ENCODE assay signal across 8 cellular contexts in genomic region chr2:200864206-200864976, GRCh38. TPM values are rescaled to one million over a fixed set of nuclear protein-coding genes. Genes with fewer than 3 reads are reported as not detected.
A peak's percentile ranks its signal among the peaks of the same experiment; 100 is the strongest.
DNase-seq lines count a peak whose midpoint lies in the region; ATAC-seq, FAIRE-seq and TF ChIP-seq lines count a peak whose summit lies in the region.

CLK1 (minus strand) TSS chr2:200864658; CDS start chr2:200861862, 2,796 bp downstream.

- H3K4me3 Mint-ChIP-seq in activated naive CD4-positive, alpha-beta T cell treated with anti-CD3 and anti-CD28 coated beads for 36 hours = peak within 1 kb of the TSS; percentile 98

- peak within 1 kb of the TSS; percentile 100 for H3K27ac Mint-ChIP-seq in activated naive CD4-positive, alpha-beta T cell treated with anti-CD3 and anti-CD28 coated beads for 36 hours

- TF ChIP-seq CTCF in GM06990 (IDR thresholded peaks at IDR 0.05; ENCODE audit: insufficient read depth, low read length, poor library complexity, severe bottlenecking) (no peak), NB4 (IDR thresholded peaks at IDR 0.05; ENCODE audit: low read depth, low read length) (no peak), neutrophil (IDR thresholded peaks at IDR 0.05) (no peak), subcutaneous adipose tissue (IDR thresholded peaks at IDR 0.05; ENCODE audit: low read depth) (no peak)

- peaks cover 43% of the 10 kb centered on the region for H3K36me3 Mint-ChIP-seq in activated naive CD4-positive, alpha-beta T cell treated with anti-CD3 and anti-CD28 coated beads for 36 hours (ENCODE audit: low read depth)

- peak within 1 kb of the TSS; percentile 99 for H3K27ac ChIP-seq in neutrophil

- H3K4me3 ChIP-seq in GM06990 (replicated peaks; ENCODE audit: low read depth, low read length) (peak within 1 kb of the TSS; percentile 100), NB4 (ENCODE audit: low read depth, low read length) (peak within 1 kb of the TSS; percentile 84), neutrophil (ENCODE audit: low read depth in 1 of 2, low read length in 1 of 2) (peak within 1 kb of the TSS; percentile 87 to 92)

- no peaks in the 10 kb centered on the region for H3K27me3 Mint-ChIP-seq in activated naive CD4-positive, alpha-beta T cell treated with anti-CD3 and anti-CD28 coated beads for 36 hours (ENCODE audit: low read depth)

- peaks cover 57 to 63% of the 10 kb centered on the region in 2 experiments for H3K4me1 ChIP-seq in neutrophil (ENCODE audit: control insufficient read depth in 1 of 2, insufficient read depth in 1 of 2, low read depth in 1 of 2, low read length in 1 of 2)

- FAIRE-seq in frontal cortex (lab: Jason Lieb, UNC) = no peak

- CTCF ChIA-PET in activated naive CD4-positive, alpha-beta T cell treated with anti-CD3 and anti-CD28 coated beads for 36 hours (lab: Charles Lee) = interaction anchor here (0.8 to 1.8 kb wide), 7 partner anchors 9 to 343 kb away, joined by 3 to 7 read pairs (median 3); partner anchors contain the start of genes NIF3L1 and PPIL3

- peak; percentile 98 for TF ChIP-seq POLR2A in NB4 (IDR thresholded peaks at IDR 0.05; ENCODE audit: extremely low read depth, insufficient read length)

- H3K27me3 ChIP-seq in GM06990 (replicated peaks; ENCODE audit: control insufficient read depth, insufficient read depth, low read length) (no peaks in the 10 kb centered on the region), neutrophil (no peaks in the 10 kb centered on the region)

- DNase-seq in GM06990 (ENCODE audit: extremely low read depth, insufficient read length) (peak; percentile 97), NB4 (ENCODE audit: low read depth) (peak; percentile 96), SK-N-DZ (ENCODE audit: low spot score) (peak; percentile 91), frontal cortex (ENCODE audit: low spot score in 2 of 2) (peak; percentile 93)
- peak; percentile 98 for DNase-seq in activated naive CD4-positive, alpha-beta T cell treated with anti-CD3 and anti-CD28 coated beads for 36 hours

- intact Hi-C loops in activated naive CD4-positive, alpha-beta T cell treated with anti-CD3 and anti-CD28 coated beads for 36 hours (cut with micrococcal nuclease) = loop anchor here (1.0 to 2.0 kb wide), 7 partner anchors 25 to 1402 kb away; partner anchors contain the start of genes BZW1, HYCC2, NIF3L1 and PPIL3

- H3K9me3 Mint-ChIP-seq in activated naive CD4-positive, alpha-beta T cell treated with anti-CD3 and anti-CD28 coated beads for 36 hours = no peaks in the 10 kb centered on the region

- H3K4me1 Mint-ChIP-seq in activated naive CD4-positive, alpha-beta T cell treated with anti-CD3 and anti-CD28 coated beads for 36 hours (ENCODE audit: low read depth) = peaks cover 31% of the 10 kb centered on the region

- ATAC-seq in HG02571 (IDR thresholded peaks at IDR 0.05; ENCODE audit: unreplicated experiment) = peak; percentile 75

- H3K36me3 ChIP-seq in GM06990 (ENCODE audit: control insufficient read depth, insufficient read depth, low read length) (peaks cover 2% of the 10 kb centered on the region), neutrophil (peaks cover 21% of the 10 kb centered on the region)

- H3K9me3 ChIP-seq in neutrophil = no peaks in the 10 kb centered on the region

RNA-seq across cellular contexts. Expression of gene CLK1, which starts in this region (rescaled TPM):
- polyA plus RNA-seq in SK-N-DZ (2014; cell fraction: cytosol; rRNA removed) = 86.6 and 96.4 TPM in 2 replicates
- polyA plus RNA-seq in SK-N-DZ (2014; cell fraction: nucleus; rRNA removed) = 351 and 403 TPM in 2 replicates
- 100 to 1,000 TPM; 174 to 196 TPM for total RNA-seq in activated naive CD4-positive, alpha-beta T cell treated with anti-CD3 and anti-CD28 coated beads for 36 hours
- 182 TPM for total RNA-seq in frontal cortex
- 100 to 1,000 TPM; 173 to 302 (median 275) TPM for total RNA-seq in subcutaneous adipose tissue

Comparison
In these comparisons a context has a peak if more than half of its experiments do, and no peak if none do; other contexts are left out.
1. Peak in every context shown above with its lines: DNase-seq, ATAC-seq, H3K4me3 ChIP-seq and H3K27ac ChIP-seq.